15 cellular contexts compared by ENCODE assay signal in the genomic region with DNA sequence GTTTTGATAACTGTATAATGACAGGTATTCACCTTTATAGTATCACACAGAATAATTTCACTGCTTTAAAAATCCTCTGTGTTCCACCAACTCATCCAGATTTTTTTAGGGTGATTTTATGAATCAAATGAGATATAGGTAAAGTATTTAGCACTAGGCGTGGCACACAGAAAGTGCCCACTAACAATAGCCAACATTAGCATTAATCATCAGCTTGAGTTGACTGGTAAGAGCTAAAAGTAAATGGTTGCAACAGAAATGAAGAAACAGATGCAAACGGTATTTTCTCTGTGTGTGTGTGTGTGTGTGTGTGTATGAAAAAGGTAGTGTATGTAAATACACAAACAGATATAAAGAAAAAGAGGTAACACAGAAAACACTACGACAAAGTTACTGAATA.
DNase-seq lines count a peak whose midpoint lies in the region; ATAC-seq and TF ChIP-seq lines count a peak whose summit lies in the region.
"Had no signal": no experiment of that assay in that cellular context is flagged by ENCODE, and none has a peak within 500 bp of the region (broad histone marks: within the 10 kb centered on the region; RNA-seq: fewer than 3 reads in every experiment).

No MANE protein-coding gene starts in this region.

- no peak overlapping the region for H3K27ac Mint-ChIP-seq in MCF 10A (ENCODE audit: low read depth, unreplicated experiment)
- H3K27ac Mint-ChIP-seq: CD4-positive, CD25-positive, alpha-beta regulatory T cell had no signal

- no TSS peak for BruUV-seq in MCF 10A (replicated peaks; lab: Mats Ljungman, UMichigan)

- H3K27me3 Mint-ChIP-seq in MCF 10A (ENCODE audit: insufficient read depth, unreplicated experiment): no peaks in the 10 kb centered on the region
- H3K27me3 Mint-ChIP-seq: CD4-positive, CD25-positive, alpha-beta regulatory T cell had no signal

- no peaks in the 10 kb centered on the region for H3K27me3 ChIP-seq in breast epithelium
- no peaks in the 10 kb centered on the region for H3K27me3 ChIP-seq in RWPE2 (ENCODE audit: insufficient read depth, poor library complexity, severe bottlenecking)
- H3K27me3 ChIP-seq in foreskin keratinocyte: no peaks in the 10 kb centered on the region
- no peaks in the 10 kb centered on the region for H3K27me3 ChIP-seq in transverse colon
- H3K27me3 ChIP-seq: BLaER1 treated with 17β-estradiol and CSF1 and Interleukin-3, amounts not matched to agents 10 nM and 100 nM had no signal

- H3K4me1 Mint-ChIP-seq in MCF 10A (ENCODE audit: insufficient read depth, unreplicated experiment): peaks cover 6% of the 10 kb centered on the region
- H3K4me1 Mint-ChIP-seq: CD4-positive, CD25-positive, alpha-beta regulatory T cell had no signal

- TF ChIP-seq EP300 in transverse colon (IDR thresholded peaks at IDR 0.05; ENCODE audit: low read depth): no peak

- DNase-seq in MCF 10A (ENCODE audit: unreplicated experiment): peak; percentile 10
- no peak for DNase-seq in breast epithelium (ENCODE audit: low spot score in 2 of 2)
- no peak for DNase-seq in RWPE2 (ENCODE audit: low spot score)
- DNase-seq in foreskin keratinocyte: peak; percentile 66 to 85
- DNase-seq in SHP77 treated with DMSO at 0.1 percent for 48 hours (lab: John Stamatoyannopoulos, UW): no peak
- DNase-seq in transverse colon: no peak
- DNase-seq: ACHN; Calu3; CD4-positive, CD25-positive, alpha-beta regulatory T cell; DMS 273 treated with DMSO at 0.1 percent for 48 hours; DMS79 had no signal

- POLR2A ChIA-PET in MCF 10A (lab: Yijun Ruan, JAX): no interaction called here

- in situ Hi-C loops in transverse colon (cut with MboI; ENCODE audit: low pct_ligation_motif_present in 1 of 4, low pct_unique_long_range_greater_than_20kb in 1 of 4, low sequenced_read_pairs in 3 of 4): no loop called here

- H3K9me3 ChIP-seq in breast epithelium (no peaks in the 10 kb centered on the region), RWPE2 (ENCODE audit: severe bottlenecking) (no peaks in the 10 kb centered on the region), transverse colon (no peaks in the 10 kb centered on the region)
- H3K9me3 ChIP-seq: BLaER1 treated with 17β-estradiol and CSF1 and Interleukin-3, amounts not matched to agents 10 nM and 100 nM had no signal

- intact Hi-C loops in MCF 10A (cut with micrococcal nuclease) (no loop called here), breast epithelium (cut with DNase I; ENCODE audit: low total_unique reads) (no loop called here), transverse colon (cut with DNase I; ENCODE audit: low total_unique reads) (no loop called here)

- TF ChIP-seq POLR2A in breast epithelium (IDR thresholded peaks at IDR 0.05): no peak
- no peak for TF ChIP-seq POLR2A in transverse colon (IDR thresholded peaks at IDR 0.05)

- H3K4me1 ChIP-seq in breast epithelium (no peaks in the 10 kb centered on the region), RWPE2 (ENCODE audit: insufficient read depth, poor library complexity, severe bottlenecking) (no peaks in the 10 kb centered on the region), foreskin keratinocyte (peaks cover 7% of the 10 kb centered on the region), transverse colon (no peaks in the 10 kb centered on the region)
- H3K4me1 ChIP-seq: BLaER1 treated with 17β-estradiol and CSF1 and Interleukin-3, amounts not matched to agents 10 nM and 100 nM had no signal

- H3K4me3 ChIP-seq in breast epithelium (no peak overlapping the region), RWPE2 (ENCODE audit: severe bottlenecking) (no peak overlapping the region), transverse colon (no peak overlapping the region)
- H3K4me3 ChIP-seq: BLaER1 treated with 17β-estradiol and CSF1 and Interleukin-3, amounts not matched to agents 10 nM and 100 nM had no signal

- no peak for TF ChIP-seq CTCF in MCF 10A (IDR thresholded peaks at IDR 0.05; ENCODE audit: unreplicated experiment)
- no peak for TF ChIP-seq CTCF in breast epithelium (IDR thresholded peaks at IDR 0.05)
- no peak for TF ChIP-seq CTCF in RWPE2 (IDR thresholded peaks at IDR 0.05; ENCODE audit: poor library complexity, severe bottlenecking)
- TF ChIP-seq CTCF in foreskin keratinocyte (conservative IDR thresholded peaks at IDR 0.05): no peak
- no peak for TF ChIP-seq CTCF in transverse colon (IDR thresholded peaks at IDR 0.05)

- ATAC-seq in RWPE2 (ENCODE audit: low read depth) (peak; percentile 33; the same call in 1 of the 3 replicates), foreskin keratinocyte (peak; percentile 80), HG03457 (IDR thresholded peaks at IDR 0.05; ENCODE audit: unreplicated experiment) (no peak)
- ATAC-seq: HCT116 had no signal

- H3K4me3 Mint-ChIP-seq in MCF 10A (ENCODE audit: unreplicated experiment): no peak overlapping the region
- H3K4me3 Mint-ChIP-seq: CD4-positive, CD25-positive, alpha-beta regulatory T cell had no signal

- H3K9me3 Mint-ChIP-seq in MCF 10A (ENCODE audit: unreplicated experiment): no peaks in the 10 kb centered on the region

- no peaks in the 10 kb centered on the region for H3K36me3 Mint-ChIP-seq in MCF 10A (ENCODE audit: insufficient read depth, unreplicated experiment)
- H3K36me3 Mint-ChIP-seq: CD4-positive, CD25-positive, alpha-beta regulatory T cell had no signal

- CTCF ChIA-PET in MCF 10A (lab: Yijun Ruan, JAX): interaction anchor here (0.6 kb wide), 1 partner anchor 10 kb away, joined by 4 read pairs; no protein-coding TSS in a partner anchor

- H3K36me3 ChIP-seq in breast epithelium: no peaks in the 10 kb centered on the region
- H3K36me3 ChIP-seq in RWPE2 (ENCODE audit: low read depth): no peaks in the 10 kb centered on the region
- no peaks in the 10 kb centered on the region for H3K36me3 ChIP-seq in transverse colon
- H3K36me3 ChIP-seq: BLaER1 treated with 17β-estradiol and CSF1 and Interleukin-3, amounts not matched to agents 10 nM and 100 nM had no signal

- H3K27ac ChIP-seq in breast epithelium (no peak overlapping the region), RWPE2 (ENCODE audit: poor library complexity, severe bottlenecking) (no peak overlapping the region), foreskin keratinocyte (no peak overlapping the region), transverse colon (no peak overlapping the region)
- H3K27ac ChIP-seq: BLaER1 treated with 17β-estradiol and CSF1 and Interleukin-3, amounts not matched to agents 10 nM and 100 nM; HL-60 had no signal

- WGBS in transverse colon (ENCODE audit: low coverage in 1 of 2), 2 donors: 61 to 88% methylated on average over 3 of the region's 3 CpGs

Comparison
In these comparisons a context has a peak if more than half of its experiments do, and no peak if none do; other contexts are left out.
1. DNase-seq: peak in MCF 10A (single experiment) and foreskin keratinocyte (2 of 2); none in breast epithelium (0 of 2), RWPE2 (single experiment), SHP77 treated with DMSO at 0.1 percent for 48 hours (single experiment) and transverse colon (single experiment).